22 cellular contexts compared by ENCODE assay signal in the genomic region with DNA sequence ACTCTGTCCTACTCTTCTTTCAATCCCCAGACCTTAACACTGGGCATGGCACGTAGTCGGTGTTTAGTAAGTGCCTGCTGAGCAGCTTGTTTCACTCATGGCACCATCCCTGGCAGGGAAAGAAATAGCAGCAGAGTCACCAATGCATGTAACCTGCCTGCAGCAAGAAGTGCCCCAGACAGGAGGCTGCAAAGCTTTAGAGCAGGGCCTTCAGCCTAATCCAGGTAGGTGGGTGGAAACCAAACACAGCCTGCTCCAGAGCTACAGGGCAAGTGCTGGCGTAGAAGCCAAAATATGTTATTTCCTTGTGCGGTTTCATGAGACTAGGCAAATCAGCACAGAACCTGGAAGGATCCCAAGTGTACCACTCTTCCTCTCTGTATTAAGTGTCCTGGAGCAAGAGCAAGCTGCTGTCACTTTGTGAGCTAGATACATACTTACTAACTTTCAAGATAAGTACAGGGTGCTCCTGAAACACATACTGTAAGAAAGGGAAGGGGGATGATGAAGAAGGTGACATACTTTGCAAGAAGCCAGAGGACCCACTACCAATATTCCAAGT. TPM values are rescaled to one million over a fixed set of nuclear protein-coding genes. Genes with fewer than 3 reads are reported as not detected.
DNase-seq lines count a peak whose midpoint lies in the region; ATAC-seq and TF ChIP-seq lines count a peak whose summit lies in the region.
"Had no signal": no experiment of that assay in that cellular context is flagged by ENCODE, and none has a peak within 500 bp of the region (broad histone marks: within the 10 kb centered on the region; RNA-seq: fewer than 3 reads in every experiment).

No MANE protein-coding gene starts in this region.

- no peak overlapping the region for H4K91ac ChIP-seq in trophoblast cell (ENCODE audit: low read depth, low read length)

- H3K4me2 ChIP-seq in trophoblast cell (ENCODE audit: low read length) = no peak overlapping the region
- H3K4me2 ChIP-seq: PC-9 had no signal

- H3K14ac ChIP-seq in trophoblast cell (ENCODE audit: low read length) = no peak overlapping the region

- H3K18ac ChIP-seq in trophoblast cell (ENCODE audit: low read length) = peak overlapping the region; percentile 11

- H3K79me2 ChIP-seq in trophoblast cell (ENCODE audit: control insufficient read depth, insufficient read depth, low read length, poor library complexity) = peaks cover 7% of the 10 kb centered on the region

- H3K4me3 Mint-ChIP-seq in MCF 10A (ENCODE audit: unreplicated experiment) = no peak overlapping the region
- no peak overlapping the region for H3K4me3 Mint-ChIP-seq in activated CD4-positive, alpha-beta memory T cell treated with anti-CD3 and anti-CD28 coated beads for 36 hours
- H3K4me3 Mint-ChIP-seq: CD4-positive, CD25-positive, alpha-beta regulatory T cell had no signal

- DNase-seq in breast epithelium (ENCODE audit: low spot score in 2 of 2) (peak in 1 of 2 donors; percentile 50), MCF 10A (ENCODE audit: unreplicated experiment) (no peak), WERI-Rb-1 (peak; percentile 56), esophagus muscularis mucosa (ENCODE audit: extremely low spot score) (peak; percentile 50), trophoblast cell (no peak), NCI-H1092 treated with DMSO at 0.1 percent for 48 hours (lab: John Stamatoyannopoulos, UW) (no peak)
- DNase-seq in activated CD4-positive, alpha-beta memory T cell treated with anti-CD3 and anti-CD28 coated beads for 36 hours = no peak
- DNase-seq: BE2C; Caco-2; CD4-positive, CD25-positive, alpha-beta regulatory T cell; DMS153; EL; NCI-H1417; NCI-H187; NCI-H345; NCI-H526; PC-9 had no signal

- intact Hi-C loops in breast epithelium (cut with DNase I; ENCODE audit: low total_unique reads) (no loop called here), MCF 10A (cut with micrococcal nuclease) (no loop called here), esophagus muscularis mucosa (cut with DNase I) (no loop called here)
- intact Hi-C loops in activated CD4-positive, alpha-beta memory T cell treated with anti-CD3 and anti-CD28 coated beads for 36 hours (cut with micrococcal nuclease) = loop anchor here (2.0 kb wide), 1 partner anchor 51 kb away; no protein-coding TSS in a partner anchor

- TF ChIP-seq POLR2A in breast epithelium (IDR thresholded peaks at IDR 0.05) (no peak), esophagus muscularis mucosa (IDR thresholded peaks at IDR 0.05; ENCODE audit: low read depth) (no peak)

- H2BK5ac ChIP-seq in trophoblast cell (ENCODE audit: low read depth, low read length, poor library complexity) = no peak overlapping the region

- H3K36me3 ChIP-seq in breast epithelium (no peaks in the 10 kb centered on the region), WERI-Rb-1 (peaks cover 77% of the 10 kb centered on the region), esophagus muscularis mucosa (no peaks in the 10 kb centered on the region), trophoblast cell (ENCODE audit: control insufficient read depth in 1 of 2, insufficient read depth in 2 of 2, low read length in 2 of 2) (peaks cover 0 to 4% of the 10 kb centered on the region in 2 experiments)
- H3K36me3 ChIP-seq: BE2C, SJSA1 had no signal

- CTCF ChIA-PET in MCF 10A (lab: Yijun Ruan, JAX) = interaction anchor here (0.8 kb wide), 1 partner anchor 274 kb away, joined by 3 read pairs; no protein-coding TSS in a partner anchor
- CTCF ChIA-PET in activated CD4-positive, alpha-beta memory T cell treated with anti-CD3 and anti-CD28 coated beads for 36 hours (lab: Charles Lee) = no interaction called here

- no peak overlapping the region for H2AK5ac ChIP-seq in trophoblast cell (ENCODE audit: low read length)

- POLR2A ChIA-PET in MCF 10A (lab: Yijun Ruan, JAX) = no interaction called here
- POLR2A ChIA-PET in activated CD4-positive, alpha-beta memory T cell treated with anti-CD3 and anti-CD28 coated beads for 36 hours (lab: Charles Lee) = no interaction called here

- H3K27ac ChIP-seq in breast epithelium (peak overlapping the region; percentile 59 to 67), WERI-Rb-1 (peak overlapping the region; percentile 94), esophagus muscularis mucosa (replicated peaks in 1 of 4) (no peak overlapping the region), trophoblast cell (ENCODE audit: low read depth, low read length) (no peak overlapping the region)
- H3K27ac ChIP-seq: PC-9, RWPE1, SJSA1 had no signal

- peaks cover 76% of the 10 kb centered on the region for H3K27me3 Mint-ChIP-seq in MCF 10A (ENCODE audit: insufficient read depth, unreplicated experiment)
- H3K27me3 Mint-ChIP-seq in activated CD4-positive, alpha-beta memory T cell treated with anti-CD3 and anti-CD28 coated beads for 36 hours = peaks cover 55% of the 10 kb centered on the region

- H3K9ac ChIP-seq in trophoblast cell (ENCODE audit: low read length) = no peak overlapping the region

- H2AFZ ChIP-seq in trophoblast cell (ENCODE audit: insufficient read depth, low read length, poor library complexity) = no peak overlapping the region
- H2AFZ ChIP-seq: PC-9 had no signal

- no peak overlapping the region for H2BK12ac ChIP-seq in trophoblast cell (ENCODE audit: low read length)

- no peaks in the 10 kb centered on the region for H3K9me3 ChIP-seq in breast epithelium
- H3K9me3 ChIP-seq in WERI-Rb-1 (ENCODE audit: severe bottlenecking) = no peaks in the 10 kb centered on the region
- H3K9me3 ChIP-seq in esophagus muscularis mucosa = no peaks in the 10 kb centered on the region
- no peaks in the 10 kb centered on the region for H3K9me3 ChIP-seq in trophoblast cell (ENCODE audit: insufficient read depth, low read depth, low read length)
- H3K9me3 ChIP-seq: BE2C, Caco-2, SJSA1 had no signal

- no peak for ATAC-seq in GM19455 (IDR thresholded peaks at IDR 0.05; ENCODE audit: unreplicated experiment)
- ATAC-seq: K562 had no signal

- H3K23ac ChIP-seq in trophoblast cell (ENCODE audit: low read length) = no peak overlapping the region

- 94% methylated on average over 4 of the region's 4 CpGs for WGBS in esophagus muscularis mucosa
- no CpG with 5 or more reads among the region's 4 CpGs for WGBS in trophoblast cell (ENCODE audit: extremely low coverage, insufficient coverage, insufficient read length)

- H4K12ac ChIP-seq in trophoblast cell (ENCODE audit: low read depth, low read length) = no peak overlapping the region

- TF ChIP-seq CTCF in breast epithelium (IDR thresholded peaks at IDR 0.05) (no peak), MCF 10A (IDR thresholded peaks at IDR 0.05; ENCODE audit: unreplicated experiment) (no peak), WERI-Rb-1 (IDR thresholded peaks at IDR 0.05; ENCODE audit: low read depth, low read length) (peak; percentile 11; the same call in 1 of the 2 replicates), esophagus muscularis mucosa (IDR thresholded peaks at IDR 0.05) (no peak)

- H3K4me3 ChIP-seq in breast epithelium = peak overlapping the region in 1 of 3 donors; percentile 3
- no peak overlapping the region for H3K4me3 ChIP-seq in WERI-Rb-1 (ENCODE audit: low read depth, low read length)
- no peak overlapping the region for H3K4me3 ChIP-seq in esophagus muscularis mucosa
- H3K4me3 ChIP-seq in trophoblast cell (ENCODE audit: low read depth, low read length) = no peak overlapping the region
- H3K4me3 ChIP-seq: GM12878, K562, PC-9, SJSA1 had no signal

- no peak overlapping the region for H4K8ac ChIP-seq in trophoblast cell (ENCODE audit: low read depth, low read length)

- peaks cover 6% of the 10 kb centered on the region for H3K79me1 ChIP-seq in trophoblast cell (ENCODE audit: low read length)

- no TSS peak for BruUV-seq in MCF 10A (replicated peaks; lab: Mats Ljungman, UMichigan)

- H2BK120ac ChIP-seq in trophoblast cell (ENCODE audit: insufficient read depth, low read length, poor library complexity) = no peak overlapping the region

- TF ChIP-seq EP300 in esophagus muscularis mucosa (IDR thresholded peaks at IDR 0.05) = no peak

- H3K27me3 ChIP-seq in breast epithelium = peaks cover 0 to 15% of the 10 kb centered on the region in 2 donors
- H3K27me3 ChIP-seq in WERI-Rb-1 (ENCODE audit: insufficient read depth, low read depth, severe bottlenecking) = no peaks in the 10 kb centered on the region
- H3K27me3 ChIP-seq in esophagus muscularis mucosa = peaks cover 0 to 50% (median 14%) of the 10 kb centered on the region in 4 donors
- no peaks in the 10 kb centered on the region for H3K27me3 ChIP-seq in trophoblast cell (ENCODE audit: insufficient read depth, low read length)

- no peak overlapping the region for H3K27ac Mint-ChIP-seq in MCF 10A (ENCODE audit: low read depth, unreplicated experiment)
- H3K27ac Mint-ChIP-seq in activated CD4-positive, alpha-beta memory T cell treated with anti-CD3 and anti-CD28 coated beads for 36 hours = no peak overlapping the region
- H3K27ac Mint-ChIP-seq: CD4-positive, CD25-positive, alpha-beta regulatory T cell had no signal

- no peaks in the 10 kb centered on the region for H3K36me3 Mint-ChIP-seq in MCF 10A (ENCODE audit: insufficient read depth, unreplicated experiment)
- no peaks in the 10 kb centered on the region for H3K36me3 Mint-ChIP-seq in activated CD4-positive, alpha-beta memory T cell treated with anti-CD3 and anti-CD28 coated beads for 36 hours
- H3K36me3 Mint-ChIP-seq: CD4-positive, CD25-positive, alpha-beta regulatory T cell had no signal

- no peaks in the 10 kb centered on the region for H3K9me3 Mint-ChIP-seq in MCF 10A (ENCODE audit: unreplicated experiment)
- no peaks in the 10 kb centered on the region for H3K9me3 Mint-ChIP-seq in activated CD4-positive, alpha-beta memory T cell treated with anti-CD3 and anti-CD28 coated beads for 36 hours

- H3K4me1 Mint-ChIP-seq in MCF 10A (ENCODE audit: insufficient read depth, unreplicated experiment) = peaks cover 10% of the 10 kb centered on the region
- peaks cover 17% of the 10 kb centered on the region for H3K4me1 Mint-ChIP-seq in activated CD4-positive, alpha-beta memory T cell treated with anti-CD3 and anti-CD28 coated beads for 36 hours (ENCODE audit: low read depth)

- H3K4me1 ChIP-seq in breast epithelium (no peaks in the 10 kb centered on the region), esophagus muscularis mucosa (peaks cover 10 to 18% (median 15%) of the 10 kb centered on the region in 4 donors), trophoblast cell (ENCODE audit: control insufficient read depth in 1 of 2, insufficient read depth in 2 of 2, low read length in 2 of 2) (peaks cover 3 to 9% of the 10 kb centered on the region in 2 experiments)
- H3K4me1 ChIP-seq: BE2C, SJSA1 had no signal

- H3K4ac ChIP-seq in trophoblast cell (ENCODE audit: low read depth, low read length) = no peak overlapping the region

RNA-seq across cellular contexts. Expression of a gene that starts 5.5 kb away (rescaled TPM):
- total RNA-seq in breast epithelium = 100 to 1,000 TPM in 1 of 3 donors, 10 to 100 TPM in 1, under 1 TPM in 1; 0.64 to 106 (median 40.0) TPM
- not detected in 2 replicates for total RNA-seq in MCF 10A (2022)
- 1 to 10 TPM; 3.3 to 4.6 (median 4.0) TPM for total RNA-seq in esophagus muscularis mucosa
- polyA plus RNA-seq in trophoblast cell (2013) = 20.9 and 24.0 TPM in 2 replicates
- not detected for total RNA-seq in activated CD4-positive, alpha-beta memory T cell treated with anti-CD3 and anti-CD28 coated beads for 36 hours
- total RNA-seq: K562, PC-9, SJSA1 had no signal
- polyA plus RNA-seq: CD4-positive, CD25-positive, alpha-beta regulatory T cell had no signal

Comparison
In these comparisons a context has a peak if more than half of its experiments do, and no peak if none do; other contexts are left out.
1. DNase-seq: peak in WERI-Rb-1 (single experiment) and esophagus muscularis mucosa (single experiment); none in MCF 10A (single experiment), trophoblast cell (0 of 2), activated CD4-positive, alpha-beta memory T cell treated with anti-CD3 and anti-CD28 coated beads for 36 hours (single experiment) and NCI-H1092 treated with DMSO at 0.1 percent for 48 hours (single experiment).
2. H3K27ac ChIP-seq: peak in breast epithelium (2 of 2) and WERI-Rb-1 (single experiment); none in esophagus muscularis mucosa (0 of 4) and trophoblast cell (single experiment).